Comparison of ENCODE assay signal across 7 cellular contexts in the genomic region with DNA sequence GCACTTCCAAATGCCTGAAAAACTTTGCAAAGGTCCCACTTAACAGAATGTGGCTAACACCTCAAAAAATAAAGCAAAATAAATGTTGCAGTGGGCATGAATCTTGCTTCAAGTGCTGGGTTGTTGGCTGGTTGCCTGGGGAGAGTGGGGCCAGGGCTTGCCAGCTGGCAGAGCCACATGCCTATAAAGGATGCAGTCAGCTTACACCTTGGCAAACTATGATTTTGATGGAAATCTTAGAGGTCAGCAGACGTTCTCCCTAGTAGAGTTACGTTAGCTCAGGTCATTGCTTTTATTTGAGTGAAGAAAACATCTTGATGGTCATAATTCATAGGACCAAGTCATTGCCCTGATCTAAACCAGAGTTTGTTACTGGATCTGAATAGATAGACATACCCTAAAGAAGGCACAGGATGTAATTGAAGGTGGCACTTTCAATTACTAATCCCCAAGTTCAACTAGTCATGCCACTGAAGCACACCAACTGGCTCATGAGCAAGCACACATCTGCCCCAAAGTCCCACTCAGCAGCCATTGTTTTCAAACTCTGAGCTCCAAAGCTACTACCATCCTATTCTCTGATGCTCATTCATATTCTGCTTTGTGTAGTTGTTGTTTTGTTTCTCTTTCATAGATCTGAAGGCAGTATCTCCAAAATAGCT. TPM values are rescaled to one million over a fixed set of nuclear protein-coding genes. Genes with fewer than 3 reads are reported as not detected.
DNase-seq lines count a peak whose midpoint lies in the region; ATAC-seq and TF ChIP-seq lines count a peak whose summit lies in the region.

No MANE protein-coding gene starts in this region.

- no peaks in the 10 kb centered on the region for H3K9me3 ChIP-seq in gastrocnemius medialis

- no peaks in the 10 kb centered on the region for H3K36me3 Mint-ChIP-seq in activated B cell treated with CpG ODN at 0.5 μM for 24 hours (ENCODE audit: low read depth)
- no peaks in the 10 kb centered on the region for H3K36me3 Mint-ChIP-seq in naive thymus-derived CD8-positive, alpha-beta T cell

- H3K27ac ChIP-seq in gastrocnemius medialis = no peak overlapping the region

- TF ChIP-seq POLR2A in gastrocnemius medialis (IDR thresholded peaks at IDR 0.05) = no peak

- POLR2A ChIA-PET in activated B cell treated with CpG ODN at 0.5 μM for 24 hours (lab: Charles Lee) = interaction anchor here (0.9 to 1.4 kb wide), 2 partner anchors 51 to 53 kb away, joined by 3 to 4 read pairs; partner anchors contain the start of gene ZSWIM6
- POLR2A ChIA-PET in naive thymus-derived CD8-positive, alpha-beta T cell (lab: Charles Lee) = interaction anchor here (1.6 kb wide), 1 partner anchor 51 kb away, joined by 4 read pairs; no protein-coding TSS in a partner anchor

- no peak for TF ChIP-seq CTCF in activated B cell treated with CpG ODN at 0.5 μM for 24 hours (IDR thresholded peaks at IDR 0.05)
- no peak for TF ChIP-seq CTCF in gastrocnemius medialis (IDR thresholded peaks at IDR 0.05 in 4 of 5, conservative IDR thresholded peaks at IDR 0.05 in 1 of 5)

- peak overlapping the region; percentile 31 for H3K27ac Mint-ChIP-seq in activated B cell treated with CpG ODN at 0.5 μM for 24 hours
- H3K27ac Mint-ChIP-seq in naive thymus-derived CD8-positive, alpha-beta T cell = no peak overlapping the region

- H3K27me3 ChIP-seq in gastrocnemius medialis = no peaks in the 10 kb centered on the region

- ATAC-seq in activated B cell treated with CpG ODN at 0.5 μM for 24 hours (ENCODE audit: low read depth) (no peak), gastrocnemius medialis (no peak)
- ATAC-seq in naive thymus-derived CD8-positive, alpha-beta T cell = peak; percentile 51 to 59

- no peaks in the 10 kb centered on the region for H3K27me3 Mint-ChIP-seq in activated B cell treated with CpG ODN at 0.5 μM for 24 hours
- peaks cover 0 to 1% (median 0%) of the 10 kb centered on the region in 5 donors for H3K27me3 Mint-ChIP-seq in naive thymus-derived CD8-positive, alpha-beta T cell

- H3K36me3 ChIP-seq in gastrocnemius medialis = no peaks in the 10 kb centered on the region

- H3K4me3 ChIP-seq in gastrocnemius medialis = no peak overlapping the region

- peaks cover 0 to 7% of the 10 kb centered on the region in 2 donors for H3K4me1 ChIP-seq in gastrocnemius medialis

- H3K4me3 Mint-ChIP-seq in activated B cell treated with CpG ODN at 0.5 μM for 24 hours = no peak overlapping the region
- no peak overlapping the region for H3K4me3 Mint-ChIP-seq in naive thymus-derived CD8-positive, alpha-beta T cell

- no peaks in the 10 kb centered on the region for H3K9me3 Mint-ChIP-seq in activated B cell treated with CpG ODN at 0.5 μM for 24 hours
- H3K9me3 Mint-ChIP-seq in naive thymus-derived CD8-positive, alpha-beta T cell = no peaks in the 10 kb centered on the region

- in situ Hi-C loops in G401 (cut with HindIII; ENCODE audit: low sequenced_read_pairs) (no loop called here), gastrocnemius medialis (cut with MboI; ENCODE audit: low sequenced_read_pairs in 4 of 4) (no loop called here)

- intact Hi-C loops in activated B cell treated with CpG ODN at 0.5 μM for 24 hours (cut with micrococcal nuclease) (loop anchor here (2.0 kb wide), 1 partner anchor 50 kb away; no protein-coding TSS in a partner anchor), gastrocnemius medialis (cut with DNase I; ENCODE audit: low total_unique reads) (no loop called here)

- CTCF ChIA-PET in activated B cell treated with CpG ODN at 0.5 μM for 24 hours (lab: Charles Lee) = no interaction called here

- DNase-seq in G401 (ENCODE audit: low spot score) (peak; percentile 51), NCI-H1105 treated with DMSO at 0.1 percent for 48 hours (lab: John Stamatoyannopoulos, UW) (peak; percentile 65), activated B cell treated with CpG ODN at 0.5 μM for 24 hours (no peak), gastrocnemius medialis (no peak), retina (no peak), A172 (ENCODE audit: low spot score) (no peak)
- peak in 3 of 10 donors; percentile 4 to 57 (median 50) for DNase-seq in naive thymus-derived CD8-positive, alpha-beta T cell

- peaks cover 30% of the 10 kb centered on the region for H3K4me1 Mint-ChIP-seq in activated B cell treated with CpG ODN at 0.5 μM for 24 hours
- H3K4me1 Mint-ChIP-seq in naive thymus-derived CD8-positive, alpha-beta T cell = peaks cover 4 to 27% (median 21%) of the 10 kb centered on the region in 4 donors

RNA-seq across cellular contexts. Expression of gene ZSWIM6, which starts 51.2 kb away (rescaled TPM):
- 0.18 and 0.68 TPM in 2 replicates for total RNA-seq in G401 (2014; rRNA removed; shearing (Covaris generic))
- total RNA-seq in activated B cell treated with CpG ODN at 0.5 μM for 24 hours (6.9 and 8.5 TPM in 2 replicates), gastrocnemius medialis (1 to 10 TPM; 1.9 to 4.0 (median 3.0) TPM)
- 10 to 100 TPM; 11.6 to 11.9 TPM for total RNA-seq in naive thymus-derived CD8-positive, alpha-beta T cell
- under 1 TPM; 0.14 to 0.59 (median 0.53) TPM for polyA plus RNA-seq in naive thymus-derived CD8-positive, alpha-beta T cell
- 5.6 and 5.9 TPM in 2 replicates for total RNA-seq in A172 (2014; rRNA removed; shearing (Covaris generic))

Comparison
In these comparisons a context has a peak if more than half of its experiments do, and no peak if none do; other contexts are left out.
1. DNase-seq: peak in G401 (single experiment) and NCI-H1105 treated with DMSO at 0.1 percent for 48 hours (single experiment); none in activated B cell treated with CpG ODN at 0.5 μM for 24 hours (single experiment), gastrocnemius medialis (0 of 2), retina (single experiment) and A172 (single experiment).
2. ATAC-seq: peak in naive thymus-derived CD8-positive, alpha-beta T cell (2 of 2); none in activated B cell treated with CpG ODN at 0.5 μM for 24 hours (single experiment) and gastrocnemius medialis (0 of 2).